In genomic region chr5:146642410-146642809, GRCh38 we compare ENCODE assay signal across 8 cellular contexts.
"Had no signal": no experiment of that assay in that cellular context is flagged by ENCODE, and none has a peak within 500 bp of the region (broad histone marks: within the 10 kb centered on the region; RNA-seq: fewer than 3 reads in every experiment).

No MANE protein-coding gene starts in this region.

- ATAC-seq: GM12878 had no signal

- FAIRE-seq: G401.6, GM12878, GM12891, GM12892, GM18507, GM19239 had no signal

- H3K4me3 ChIP-seq: GM12878 had no signal

- DNase-seq: GDM1, GF-D8 had no signal
